Comparison of ENCODE assay signal across 8 cellular contexts in genomic region chr16:8963010-8963824, GRCh38. TPM values are rescaled to one million over a fixed set of nuclear protein-coding genes. Genes with fewer than 3 reads are reported as not detected.
DNase-seq lines count a peak whose midpoint lies in the region; ATAC-seq and TF ChIP-seq lines count a peak whose summit lies in the region.

No MANE protein-coding gene starts in this region.

- peak overlapping the region; percentile 78 for H3K9ac ChIP-seq in mucosa of stomach (ENCODE audit: low read length)

- no peaks in the 10 kb centered on the region for H3K27me3 ChIP-seq in mucosa of stomach (ENCODE audit: control insufficient read depth, insufficient read depth, low read length)

- H3K36me3 ChIP-seq in mucosa of stomach (ENCODE audit: control insufficient read depth, insufficient read depth, low read length), result no peaks in the 10 kb centered on the region

- H3K4me3 ChIP-seq in NB4 (ENCODE audit: low read depth, low read length) (peak overlapping the region; percentile 68), mucosa of stomach (ENCODE audit: low read length) (peak overlapping the region; percentile 17)

- no peak for ATAC-seq in HG02870 (IDR thresholded peaks at IDR 0.05; ENCODE audit: unreplicated experiment)
- ATAC-seq in HG03378 (IDR thresholded peaks at IDR 0.05; ENCODE audit: unreplicated experiment), result no peak

- peaks cover 45% of the 10 kb centered on the region for H3K4me1 ChIP-seq in mucosa of stomach (ENCODE audit: control insufficient read depth, insufficient read depth, low read length)

- no peaks in the 10 kb centered on the region for H3K9me3 ChIP-seq in mucosa of stomach (ENCODE audit: control insufficient read depth, low read length)

- TF ChIP-seq CTCF in NB4 (IDR thresholded peaks at IDR 0.05; ENCODE audit: low read depth, low read length), result no peak

- no peak for TF ChIP-seq POLR2A in NB4 (IDR thresholded peaks at IDR 0.05; ENCODE audit: extremely low read depth, insufficient read length)

- DNase-seq in stimulated activated CD4-positive, alpha-beta T cell treated with anti-CD3 and anti-CD28 coated beads, Interleukin-2, amount 100 ng/mL, for 24 hours, result peak; percentile 21 to 30
- no peak for DNase-seq in stimulated activated CD4-positive, alpha-beta T cell treated with anti-CD3 and anti-CD28 coated beads, Interleukin-12 subunit alpha, Interleukin-12 subunit beta, amount 100 ng/mL, for 4 hours
- DNase-seq in NB4 (ENCODE audit: low read depth), result peak; percentile 37
- DNase-seq in cerebellum (ENCODE audit: low spot score), result peak; percentile 24
- no peak for DNase-seq in NCI-H1694 (lab: John Stamatoyannopoulos, UW)

RNA-seq across cellular contexts. Expression of gene USP7, which starts 0.5 kb away (rescaled TPM):
- 108 TPM for total RNA-seq in cerebellum

Comparison
In these comparisons a context has a peak if more than half of its experiments do, and no peak if none do; other contexts are left out.
1. DNase-seq: peak in stimulated activated CD4-positive, alpha-beta T cell treated with anti-CD3 and anti-CD28 coated beads, Interleukin-2, amount 100 ng/mL, for 24 hours (2 of 2), NB4 (single experiment) and cerebellum (single experiment); none in stimulated activated CD4-positive, alpha-beta T cell treated with anti-CD3 and anti-CD28 coated beads, Interleukin-12 subunit alpha, Interleukin-12 subunit beta, amount 100 ng/mL, for 4 hours (single experiment) and NCI-H1694 (single experiment).